In genomic region chr15:42136513-42136912, GRCh38 we compare ENCODE assay signal across 37 cellular contexts. TPM values are rescaled to one million over a fixed set of nuclear protein-coding genes. Genes with fewer than 3 reads are reported as not detected.
"Had no signal": no experiment of that assay in that cellular context is flagged by ENCODE, and none has a peak within 500 bp of the region (broad histone marks: within the 10 kb centered on the region; RNA-seq: fewer than 3 reads in every experiment).

No MANE protein-coding gene starts in this region.

- DNase-seq: activated CD4-positive, alpha-beta T cell treated with anti-CD3 and anti-CD28 coated beads for 4 hours; activated CD4-positive, alpha-beta T cell treated with anti-CD3 and anti-CD28 coated beads, Interleukin-2, amount 50 U/mL, for 1 hour; activated CD8-positive, alpha-beta T cell treated with anti-CD3 and anti-CD28 coated beads for 36 hours; activated gamma-delta T cell; activated naive CD4-positive, alpha-beta T cell treated with anti-CD3 and anti-CD28 coated beads for 36 hours; activated naive CD8-positive, alpha-beta T cell treated with anti-CD3 and anti-CD28 coated beads, Interleukin-2, amount 50 U/mL, for 24 hours; activated T-cell treated with anti-CD3 and anti-CD28 coated beads, Interleukin-2, amount 50 U/mL, for 1 hour; activated T-cell treated with anti-CD3 and anti-CD28 coated beads, Interleukin-2, amount 50 U/mL, for 72 hours; anterior cingulate cortex; caudate nucleus; cerebellar nuclear complex; IMR-90; NCI-H1092 treated with DMSO at 0.1 percent for 48 hours; NCI-H1417; NCI-H146; NCI-H187; NCI-H2029 treated with DMSO at 0.1 percent for 48 hours; NCI-H2107; NCI-H2171; NCI-H510A; NCI-H526; NCI-H748 treated with DMSO at 0.1 percent for 48 hours; SIG-M5; T1000 had no signal

- H3K4me3 Mint-ChIP-seq: activated CD8-positive, alpha-beta T cell treated with anti-CD3 and anti-CD28 coated beads for 36 hours; activated naive CD4-positive, alpha-beta T cell treated with anti-CD3 and anti-CD28 coated beads for 36 hours; activated naive CD8-positive, alpha-beta T cell; activated naive CD8-positive, alpha-beta T cell treated with anti-CD3 and anti-CD28 coated beads, Interleukin-2, amount 50 U/mL, for 24 hours; activated T-cell treated with anti-CD3 and anti-CD28 coated beads, Interleukin-2, amount 50 U/mL, for 72 hours; brain; T-cell; WTC11 had no signal

- H3K27me3 Mint-ChIP-seq: activated CD8-positive, alpha-beta T cell treated with anti-CD3 and anti-CD28 coated beads for 36 hours; activated naive CD8-positive, alpha-beta T cell had no signal

- H3K27ac Mint-ChIP-seq: activated CD8-positive, alpha-beta T cell treated with anti-CD3 and anti-CD28 coated beads for 36 hours; activated naive CD4-positive, alpha-beta T cell treated with anti-CD3 and anti-CD28 coated beads for 36 hours; activated naive CD8-positive, alpha-beta T cell; activated naive CD8-positive, alpha-beta T cell treated with anti-CD3 and anti-CD28 coated beads, Interleukin-2, amount 50 U/mL, for 24 hours; activated T-cell treated with anti-CD3 and anti-CD28 coated beads, Interleukin-2, amount 50 U/mL, for 72 hours; activated T-helper 2 cell treated with anti-CD3 and anti-CD28 coated beads, Interferon-gamma antibody, Interleukin-2, Interleukin-4, amounts not matched to agents 10 μg/mL and 5 μg/mL and 100 μg/mL, durations not matched to agents 14 hours and 24 hours and 36 hours; brain; T-cell; WTC11 had no signal

- H3K36me3 Mint-ChIP-seq: activated naive CD8-positive, alpha-beta T cell; brain; T-cell; WTC11 had no signal

- H3K27ac ChIP-seq: RWPE1 had no signal

- H3K4me3 ChIP-seq: K562 had no signal

- ATAC-seq: activated CD8-positive, alpha-beta T cell treated with anti-CD3 and anti-CD28 coated beads for 36 hours; activated naive CD8-positive, alpha-beta T cell treated with anti-CD3 and anti-CD28 coated beads, Interleukin-2, amount 50 U/mL, for 24 hours; activated T-cell treated with anti-CD3 and anti-CD28 coated beads, Interleukin-2, amount 50 U/mL, for 72 hours; K562; Right ventricle myocardium inferior; SK-N-SH treated with all-trans-retinoic acid at 6 μM for 48 hours; T-cell; WTC11 had no signal

- H3K4me1 Mint-ChIP-seq: activated naive CD8-positive, alpha-beta T cell treated with anti-CD3 and anti-CD28 coated beads, Interleukin-2, amount 50 U/mL, for 24 hours had no signal

- H3K9me3 Mint-ChIP-seq: activated CD8-positive, alpha-beta T cell treated with anti-CD3 and anti-CD28 coated beads for 36 hours; activated naive CD4-positive, alpha-beta T cell treated with anti-CD3 and anti-CD28 coated beads for 36 hours; activated naive CD8-positive, alpha-beta T cell treated with anti-CD3 and anti-CD28 coated beads, Interleukin-2, amount 50 U/mL, for 24 hours; activated T-cell treated with anti-CD3 and anti-CD28 coated beads, Interleukin-2, amount 50 U/mL, for 72 hours; activated T-helper 2 cell treated with anti-CD3 and anti-CD28 coated beads, Interferon-gamma antibody, Interleukin-2, Interleukin-4, amounts not matched to agents 10 μg/mL and 5 μg/mL and 100 μg/mL, durations not matched to agents 14 hours and 24 hours and 36 hours; T-cell had no signal

RNA-seq across cellular contexts. Expression of gene PLA2G4F, which starts 19.9 kb away (rescaled TPM):
- total RNA-seq: activated CD8-positive, alpha-beta memory T cell treated with anti-CD3 and anti-CD28 coated beads for 36 hours; activated CD8-positive, alpha-beta T cell treated with anti-CD3 and anti-CD28 coated beads for 36 hours; activated naive CD4-positive, alpha-beta T cell treated with anti-CD3 and anti-CD28 coated beads for 36 hours; activated T-helper 2 cell treated with anti-CD3 and anti-CD28 coated beads, Interferon-gamma antibody, Interleukin-2, Interleukin-4, amounts not matched to agents 10 μg/mL and 5 μg/mL and 100 μg/mL, durations not matched to agents 14 hours and 24 hours and 36 hours; IMR-90; M059J; SK-MEL-5; T-helper 2 cell treated with Interferon-gamma antibody and Interleukin-4, amounts not matched to agents 100 ng/mL and 5 ng/mL, for 36 hours had no signal
- polyA plus RNA-seq: IMR-90, K562 had no signal

RNA-seq across cellular contexts. Expression of gene PLA2G4D, which starts 42.2 kb away (rescaled TPM):
- total RNA-seq: activated CD8-positive, alpha-beta memory T cell treated with anti-CD3 and anti-CD28 coated beads for 36 hours; activated CD8-positive, alpha-beta T cell treated with anti-CD3 and anti-CD28 coated beads for 36 hours; activated naive CD4-positive, alpha-beta T cell treated with anti-CD3 and anti-CD28 coated beads for 36 hours; activated T-cell treated with anti-CD3 and anti-CD28 coated beads, Interleukin-2, amount 50 U/mL, for 72 hours; activated T-helper 2 cell treated with anti-CD3 and anti-CD28 coated beads, Interferon-gamma antibody, Interleukin-2, Interleukin-4, amounts not matched to agents 10 μg/mL and 5 μg/mL and 100 μg/mL, durations not matched to agents 14 hours and 24 hours and 36 hours; IMR-90; Right ventricle myocardium inferior; SK-MEL-5; T-cell; T-helper 2 cell treated with Interferon-gamma antibody and Interleukin-4, amounts not matched to agents 100 ng/mL and 5 ng/mL, for 36 hours had no signal
- polyA plus RNA-seq: IMR-90, K562 had no signal
